Comparison of ENCODE assay signal across 35 cellular contexts in the genomic region with DNA sequence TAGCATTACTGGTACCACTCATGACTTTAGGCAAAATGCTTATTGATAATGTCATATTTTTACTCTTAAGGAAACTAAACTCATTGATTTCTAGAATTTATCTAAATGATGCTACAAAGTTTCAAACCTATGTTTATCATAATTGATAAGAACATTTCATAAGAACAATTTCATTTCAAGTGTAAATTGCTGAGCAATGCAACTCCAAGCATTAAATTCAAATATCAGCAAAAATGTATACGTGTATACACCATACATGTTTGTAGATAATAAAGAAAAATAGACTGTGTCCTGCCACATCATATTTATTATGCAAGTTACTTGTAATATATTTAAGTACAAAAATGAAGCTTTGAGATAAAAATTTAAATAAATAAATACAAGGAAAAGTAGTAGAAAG.
"Had no signal": no experiment of that assay in that cellular context is flagged by ENCODE, and none has a peak within 500 bp of the region (broad histone marks: within the 10 kb centered on the region; RNA-seq: fewer than 3 reads in every experiment).

No MANE protein-coding gene starts in this region.

- H3K9me3 ChIP-seq: MG63 had no signal

- H3K36me3 ChIP-seq: MG63 had no signal

- H3K4me3 ChIP-seq: MG63 had no signal

- H3K27me3 ChIP-seq: MG63 had no signal

- DNase-seq: Kasumi-1, MG63, MM.1S, MV-4-11, NCI-H1048, NCI-H1092, NCI-H1092 treated with DMSO at 0.1 percent for 48 hours, NCI-H1105, NCI-H1105 treated with DMSO at 0.1 percent for 48 hours, NCI-H1417, NCI-H1417 treated with DMSO at 0.1 percent for 48 hours, NCI-H1436, NCI-H1436 treated with DMSO at 0.1 percent for 48 hours, NCI-H146, NCI-H1694, NCI-H1694 treated with DMSO at 0.1 percent for 48 hours, NCI-H187, NCI-H187 treated with DMSO at 0.1 percent for 48 hours, NCI-H1930, NCI-H2029, NCI-H2029 treated with DMSO at 0.1 percent for 48 hours, NCI-H2081, NCI-H2081 treated with DMSO at 0.1 percent for 48 hours, NCI-H2107, NCI-H2171, NCI-H2171 treated with DMSO at 0.1 percent for 48 hours, NCI-H2227 treated with DMSO at 0.1 percent for 48 hours, NCI-H226, NCI-H345, NCI-H446, NCI-H446 treated with DMSO at 0.1 percent for 48 hours, NCI-H510A, NCI-H510A treated with DMSO at 0.1 percent for 48 hours, NCI-H524, NCI-H524 treated with DMSO at 0.1 percent for 48 hours had no signal
